ENCODE assay signal across 14 cellular contexts in the genomic region with DNA sequence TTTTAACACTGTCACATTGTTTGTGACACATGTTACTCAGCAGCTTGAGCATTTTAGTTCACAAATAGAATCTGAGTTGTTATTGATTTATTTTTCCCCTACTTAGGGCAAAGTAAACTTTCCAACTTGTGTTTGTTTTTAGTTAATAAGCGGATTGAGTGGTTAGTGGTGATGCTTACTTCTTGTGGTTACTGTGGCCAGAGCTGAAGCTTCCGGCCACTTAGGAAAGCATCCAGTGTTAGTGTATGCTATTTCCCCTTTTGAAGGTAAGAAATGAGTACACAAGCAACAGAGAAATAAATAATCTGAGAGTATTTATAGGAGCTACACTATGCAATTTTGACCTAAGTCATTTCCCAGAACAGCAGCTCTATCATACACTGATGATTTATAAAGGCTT.
DNase-seq lines count a peak whose midpoint lies in the region; ATAC-seq and TF ChIP-seq lines count a peak whose summit lies in the region.
"Had no signal": no experiment of that assay in that cellular context is flagged by ENCODE, and none has a peak within 500 bp of the region (broad histone marks: within the 10 kb centered on the region; RNA-seq: fewer than 3 reads in every experiment).

No MANE protein-coding gene starts in this region.

- no peaks in the 10 kb centered on the region for H3K9me3 ChIP-seq in PC-9 (ENCODE audit: insufficient read depth, low read depth)

- no peak overlapping the region for H3K4me3 Mint-ChIP-seq in CD14-positive monocyte
- H3K4me3 Mint-ChIP-seq: CD4-positive, CD25-positive, alpha-beta regulatory T cell; effector memory CD8-positive, alpha-beta T cell; T-helper 17 cell had no signal

- POLR2A ChIA-PET in PC-9 (lab: Charles Lee; ENCODE audit: unreplicated experiment), result no interaction called here

- no peak overlapping the region for H3K27ac ChIP-seq in PC-9

- peaks cover 0 to 16% (median 1%) of the 10 kb centered on the region in 7 donors for H3K9me3 Mint-ChIP-seq in CD14-positive monocyte

- no peaks in the 10 kb centered on the region for H3K36me3 Mint-ChIP-seq in CD14-positive monocyte
- H3K36me3 Mint-ChIP-seq: CD4-positive, CD25-positive, alpha-beta regulatory T cell had no signal

- H3K9me2 ChIP-seq in PC-9 (ENCODE audit: insufficient read depth), result no peaks in the 10 kb centered on the region

- H3K27me3 ChIP-seq in PC-9 (ENCODE audit: insufficient read depth, low read depth), result no peaks in the 10 kb centered on the region

- BruUV-seq in PC-9 (replicated peaks; lab: Mats Ljungman, UMichigan), result no TSS peak

- no peak overlapping the region for H3K4me3 ChIP-seq in PC-9

- no peak overlapping the region for H3K4me2 ChIP-seq in PC-9

- H4K20me1 ChIP-seq in PC-9 (ENCODE audit: insufficient read depth), result no peaks in the 10 kb centered on the region

- H3K27me3 Mint-ChIP-seq in CD14-positive monocyte (ENCODE audit: low read depth in 3 of 3), result peaks cover 0 to 2% (median 0%) of the 10 kb centered on the region in 3 donors
- H3K27me3 Mint-ChIP-seq: CD4-positive, CD25-positive, alpha-beta regulatory T cell; effector memory CD8-positive, alpha-beta T cell; T-helper 17 cell had no signal

- H3K27ac Mint-ChIP-seq in CD14-positive monocyte, result no peak overlapping the region
- H3K27ac Mint-ChIP-seq: CD4-positive, CD25-positive, alpha-beta regulatory T cell; effector memory CD8-positive, alpha-beta T cell; T-helper 17 cell had no signal

- ATAC-seq in GM18499 (IDR thresholded peaks at IDR 0.05; ENCODE audit: insufficient read depth, unreplicated experiment) (peak; percentile 86), GM21529 (IDR thresholded peaks at IDR 0.05; ENCODE audit: unreplicated experiment) (peak; percentile 87), HG03175 (IDR thresholded peaks at IDR 0.05; ENCODE audit: unreplicated experiment) (peak; percentile 94)
- ATAC-seq: effector memory CD8-positive, alpha-beta T cell; T-helper 17 cell had no signal

- H2AFZ ChIP-seq in PC-9, result no peak overlapping the region

- no peaks in the 10 kb centered on the region for H3K4me1 ChIP-seq in PC-9 (replicated peaks; ENCODE audit: insufficient read depth)

- intact Hi-C loops in CD14-positive monocyte (cut with micrococcal nuclease), result no loop called here
- intact Hi-C loops in PC-9 (cut with micrococcal nuclease; ENCODE audit: unreplicated experiment), result no loop called here

- no peak for TF ChIP-seq CTCF in CD14-positive monocyte (IDR thresholded peaks at IDR 0.05)
- TF ChIP-seq CTCF in PC-9 (conservative IDR thresholded peaks at IDR 0.05), result no peak

- no peaks in the 10 kb centered on the region for H3K36me3 ChIP-seq in PC-9 (ENCODE audit: low read depth)

- H3F3A ChIP-seq in PC-9 (ENCODE audit: insufficient read depth, low read depth), result no peaks in the 10 kb centered on the region

- CTCF ChIA-PET in PC-9 (lab: Charles Lee), result no interaction called here

- no peaks in the 10 kb centered on the region for H3K79me2 ChIP-seq in PC-9 (ENCODE audit: low read depth)

- H3K4me1 Mint-ChIP-seq in CD14-positive monocyte, result peaks cover 7% of the 10 kb centered on the region
- H3K4me1 Mint-ChIP-seq: CD4-positive, CD25-positive, alpha-beta regulatory T cell; T-helper 17 cell had no signal

- DNase-seq in RPMI7951 (ENCODE audit: low read depth) (peak; percentile 3), CD14-positive monocyte (ENCODE audit: low spot score) (no peak), PC-9 (no peak)
- no peak for DNase-seq in activated CD4-positive, alpha-beta T cell treated with anti-CD3 and anti-CD28 coated beads for 1 hour
- no peak for DNase-seq in activated CD8-positive, alpha-beta memory T cell treated with anti-CD3 and anti-CD28 coated beads, Interleukin-2, amount 50 U/mL, for 4 hours
- DNase-seq: activated effector memory CD4-positive, alpha-beta T cell treated with anti-CD3 and anti-CD28 coated beads, Interleukin-2, amount 50 U/mL, for 16 hours; CD4-positive, CD25-positive, alpha-beta regulatory T cell; effector memory CD8-positive, alpha-beta T cell; kidney glomerular epithelial cell; NCI-H146; T-helper 17 cell had no signal
